In genomic region chr5:37860206-37860605, GRCh38 we compare ENCODE assay signal across 20 cellular contexts. TPM values are rescaled to one million over a fixed set of nuclear protein-coding genes. Genes with fewer than 3 reads are reported as not detected.
"Had no signal": no experiment of that assay in that cellular context is flagged by ENCODE, and none has a peak within 500 bp of the region (broad histone marks: within the 10 kb centered on the region; RNA-seq: fewer than 3 reads in every experiment).

No MANE protein-coding gene starts in this region.

- ATAC-seq: activated T-helper 17 cell treated with anti-CD3 and anti-CD28 coated beads, Interleukin-2, amount 50 U/mL, for 72 hours; naive thymus-derived CD8-positive, alpha-beta T cell; sciatic nerve; WTC11 had no signal

- H3K4me2 ChIP-seq: hepatocyte, neural progenitor cell had no signal

- H3K36me3 ChIP-seq: adrenal gland, ascending aorta, left ventricle myocardium inferior, neural progenitor cell, thoracic aorta, upper lobe of left lung had no signal

- H3K4me1 ChIP-seq: adrenal gland, ascending aorta, left ventricle myocardium inferior, neural progenitor cell, upper lobe of left lung had no signal

- H3K9ac ChIP-seq: neural progenitor cell had no signal

- H3K4me3 ChIP-seq: adrenal gland, ascending aorta, hepatocyte, left ventricle myocardium inferior, neural progenitor cell, thoracic aorta, upper lobe of left lung had no signal

- H3K27ac ChIP-seq: adrenal gland, ascending aorta, hepatocyte, left ventricle myocardium inferior, neural progenitor cell, thoracic aorta, upper lobe of left lung had no signal

- H3K79me2 ChIP-seq: hepatocyte had no signal

- H3K27me3 ChIP-seq: ascending aorta, hepatocyte, neural progenitor cell, upper lobe of left lung had no signal

- H2AFZ ChIP-seq: hepatocyte, neural progenitor cell had no signal

- DNase-seq: activated naive CD4-positive, alpha-beta T cell; activated T-cell treated with anti-CD3 and anti-CD28 coated beads, Interleukin-2, amount 50 U/mL, for 24 hours; adrenal gland; effector memory CD4-positive, alpha-beta T cell; foreskin melanocyte; glutamatergic neuron; left ventricle myocardium inferior; naive thymus-derived CD8-positive, alpha-beta T cell; stimulated activated CD4-positive, alpha-beta T cell treated with anti-CD3 and anti-CD28 coated beads, Interleukin-2, amount 100 ng/mL, for 48 hours; stimulated activated naive CD4-positive, alpha-beta T cell; upper lobe of left lung had no signal

- H3K9me3 ChIP-seq: adrenal gland, ascending aorta, left ventricle myocardium inferior, thoracic aorta, upper lobe of left lung had no signal

RNA-seq across cellular contexts. Expression of gene GDNF, which starts 20.4 kb away (rescaled TPM):
- total RNA-seq: activated T-helper 17 cell treated with anti-CD3 and anti-CD28 coated beads, Interleukin-2, amount 50 U/mL, for 72 hours; ascending aorta; dermis microvascular lymphatic vessel endothelial cell; lung microvascular endothelial cell; naive thymus-derived CD8-positive, alpha-beta T cell; sciatic nerve had no signal
